8 cellular contexts compared by ENCODE assay signal in genomic region chr22:26658671-26659478, GRCh38. TPM values are rescaled to one million over a fixed set of nuclear protein-coding genes. Genes with fewer than 3 reads are reported as not detected.
DNase-seq lines count a peak whose midpoint lies in the region; ATAC-seq and TF ChIP-seq lines count a peak whose summit lies in the region.

No MANE protein-coding gene starts in this region.

- H3K4me1 ChIP-seq in Panc1 (ENCODE audit: control insufficient read depth, insufficient read depth, low read length) (peaks cover 4% of the 10 kb centered on the region), osteoblast (ENCODE audit: insufficient read depth, low read length) (peaks cover 19% of the 10 kb centered on the region), thyroid gland (peaks cover 9 to 23% of the 10 kb centered on the region in 2 donors)

- ATAC-seq in GM19025 (IDR thresholded peaks at IDR 0.05; ENCODE audit: low read depth, unreplicated experiment) = peak; percentile 49
- ATAC-seq in Panc1 = peak; percentile 75

- peak overlapping the region; percentile 14 to 17; a peak in 3 of 4 replicates for H3K4me3 ChIP-seq in Panc1 (ENCODE audit: low read depth in 2 of 2, low read length in 2 of 2)
- peak overlapping the region; percentile 53 for H3K4me3 ChIP-seq in osteoblast (ENCODE audit: insufficient read depth, low read length)
- H3K4me3 ChIP-seq in thyroid gland (replicated peaks in 1 of 3) = peak overlapping the region in 1 of 3 donors; percentile 9

- no TSS peak for BruUV-seq in Panc1 (replicated peaks; lab: Mats Ljungman, UMichigan)

- peak overlapping the region; percentile 82 for H2AFZ ChIP-seq in osteoblast (ENCODE audit: low read length)

- in situ Hi-C loops in Panc1 (cut with HindIII; ENCODE audit: low pct_unique_long_range_greater_than_20kb, low sequenced_read_pairs) = no loop called here

- CTCF ChIA-PET in Panc1 (lab: Charles Lee) = no interaction called here

- DNase-seq in AG08395 (ENCODE audit: low spot score) = peak; percentile 82
- no peak for DNase-seq in Panc1 (ENCODE audit: low read depth, low spot score)
- peak; percentile 61 for DNase-seq in activated T-helper 1 cell treated with Interleukin-2 at 50 U/mL for 16 hours (ENCODE audit: low read depth)
- peak; percentile 83 for DNase-seq in fibroblast of peridontal ligament (ENCODE audit: extremely low read depth)
- DNase-seq in osteoblast (ENCODE audit: insufficient read length, low spot score, missing footprints) = peak; percentile 96
- DNase-seq in thyroid gland = peak; percentile 29 to 33

- H3K4me2 ChIP-seq in osteoblast (ENCODE audit: insufficient read depth, low read length) = peak overlapping the region; percentile 71

- no peaks in the 10 kb centered on the region for H4K20me1 ChIP-seq in osteoblast (ENCODE audit: insufficient read depth, low read length)

- intact Hi-C loops in Panc1 (cut with micrococcal nuclease; ENCODE audit: unreplicated experiment) (no loop called here), thyroid gland (cut with DNase I) (no loop called here)

- H3K79me2 ChIP-seq in osteoblast (ENCODE audit: insufficient read depth, low read length) = no peaks in the 10 kb centered on the region

- TF ChIP-seq RAD21 in Ishikawa (IDR thresholded peaks at IDR 0.05; ENCODE audit: low read depth) = no peak

- TF ChIP-seq EP300 in Ishikawa (IDR thresholded peaks at IDR 0.05; ENCODE audit: borderline replicate concordance) = no peak

- H3K27ac ChIP-seq in Panc1 (ENCODE audit: low read length) (no peak overlapping the region), osteoblast (ENCODE audit: low read depth, low read length) (no peak overlapping the region), thyroid gland (no peak overlapping the region)

- WGBS in thyroid gland, 2 donors = 5% methylated on average over 21 to 22 of the region's 27 CpGs

- H3K36me3 ChIP-seq in Panc1 (ENCODE audit: control insufficient read depth, insufficient read depth, low read length) (no peaks in the 10 kb centered on the region), osteoblast (ENCODE audit: insufficient read depth, low read length) (no peaks in the 10 kb centered on the region), thyroid gland (no peaks in the 10 kb centered on the region)

- no peak for TF ChIP-seq CTCF in Panc1 (IDR thresholded peaks at IDR 0.05)
- TF ChIP-seq CTCF in osteoblast (IDR thresholded peaks at IDR 0.05; ENCODE audit: extremely low read depth, low read depth, low read length) = no peak
- no peak for TF ChIP-seq CTCF in thyroid gland (IDR thresholded peaks at IDR 0.05)

- no peaks in the 10 kb centered on the region for H3K9me3 ChIP-seq in Panc1 (ENCODE audit: control insufficient read depth, insufficient read depth, low read depth, low read length)
- no peaks in the 10 kb centered on the region for H3K9me3 ChIP-seq in osteoblast (ENCODE audit: low read depth, low read length)
- H3K9me3 ChIP-seq in thyroid gland = no peaks in the 10 kb centered on the region

- POLR2A ChIA-PET in Panc1 (lab: Charles Lee) = no interaction called here

- H3K27me3 ChIP-seq in Panc1 (ENCODE audit: control insufficient read depth, insufficient read depth, low read length) = peaks cover 3% of the 10 kb centered on the region; the same call in 1 of the 2 replicates
- peaks cover 53% of the 10 kb centered on the region for H3K27me3 ChIP-seq in osteoblast (ENCODE audit: insufficient read depth, low read length)
- peaks cover 28% of the 10 kb centered on the region for H3K27me3 ChIP-seq in thyroid gland

- no peak for TF ChIP-seq POLR2A in thyroid gland (IDR thresholded peaks at IDR 0.05)

TF ChIP-seq in Ishikawa, 13 proteins besides CTCF, POLR2A, EP300 and RAD21:
- no peak for TF ChIP-seq TCF12 (IDR thresholded peaks at IDR 0.05; ENCODE audit: low read depth)
- peak; percentile 61; the same call in 1 of the 2 replicates for TF ChIP-seq MAX (IDR thresholded peaks at IDR 0.05)
- no peak for TF ChIP-seq REST (IDR thresholded peaks at IDR 0.05; ENCODE audit: low read depth)
- TF ChIP-seq USF1 (IDR thresholded peaks at IDR 0.05) = peak; percentile 77
- no peak for TF ChIP-seq TEAD4 (IDR thresholded peaks at IDR 0.05)
- TF ChIP-seq CEBPB (IDR thresholded peaks at IDR 0.05) = no peak
- TF ChIP-seq TAF1 (IDR thresholded peaks at IDR 0.05; ENCODE audit: low read depth) = no peak

RNA-seq across cellular contexts. Expression of gene MIAT, which starts 1.5 kb away (rescaled TPM):
- 0.33 TPM for total RNA-seq in Panc1 (2021; ENCODE audit: unreplicated experiment)
- not detected for polyA plus RNA-seq in Panc1 (2012; ENCODE audit: insufficient read length)
- 1.8 TPM in 2 replicates for total RNA-seq in osteoblast
- 1 to 10 TPM in 3 of 4 donors, under 1 TPM in 1; 0.67 to 2.6 (median 1.2) TPM for total RNA-seq in thyroid gland

RNA-seq across cellular contexts. Expression of gene CRYBA4, which starts 37.1 kb away (rescaled TPM):
- total RNA-seq in Panc1 (2021; ENCODE audit: unreplicated experiment) (not detected), osteoblast (not detected in 2 replicates), thyroid gland (not detected)
- polyA plus RNA-seq in Panc1 (2012; ENCODE audit: insufficient read length) = not detected

RNA-seq across cellular contexts. Expression of gene CRYBB1, which starts 41.0 kb away (rescaled TPM):
- total RNA-seq in Panc1 (2021; ENCODE audit: unreplicated experiment) (not detected), osteoblast (not detected in 2 replicates), thyroid gland (1 to 10 TPM in 1 of 4 donors, not detected in 3; 1.0 TPM)
- polyA plus RNA-seq in Panc1 (2012; ENCODE audit: insufficient read length) = not detected
